ENCODE assay signal across 24 cellular contexts in genomic region chr4:20042769-20043168, GRCh38.
"Had no signal": no experiment of that assay in that cellular context is flagged by ENCODE, and none has a peak within 500 bp of the region (broad histone marks: within the 10 kb centered on the region; RNA-seq: fewer than 3 reads in every experiment).

No MANE protein-coding gene starts in this region.

- H3K4me3 ChIP-seq: cardiac muscle cell, SJSA1 had no signal

- H3K36me3 ChIP-seq: cardiac muscle cell, SJSA1 had no signal

- H3K27ac ChIP-seq: cardiac muscle cell, SJSA1 had no signal

- H3K9me3 ChIP-seq: SJSA1 had no signal

- DNase-seq: activated B cell treated with CpG ODN at 0.5 μM for 24 hours; activated CD4-positive, alpha-beta T cell treated with anti-CD3 and anti-CD28 coated beads for 1 hour; activated CD4-positive, alpha-beta T cell treated with anti-CD3 and anti-CD28 coated beads, Interleukin-2, amount 10 ng/mL, durations not matched to agents 24 days and 14 days; activated CD4-positive, alpha-beta T cell treated with anti-CD3 and anti-CD28 coated beads, Interleukin-2, amount 50 U/mL, for 48 hours; activated gamma-delta T cell; activated naive CD4-positive, alpha-beta T cell treated with anti-CD3 and anti-CD28 coated beads for 36 hours; activated T-cell treated with anti-CD3 and anti-CD28 coated beads, Interleukin-2, amount 50 U/mL, for 48 hours; amygdala; Kasumi-1; KBM-7; NCI-H1105 treated with DMSO at 0.1 percent for 48 hours; NCI-H1436 treated with DMSO at 0.1 percent for 48 hours; NCI-H1930; NCI-H2171; NCI-H2227 treated with DMSO at 0.1 percent for 48 hours; NCI-H446 treated with DMSO at 0.1 percent for 48 hours; NCI-H524 treated with DMSO at 0.1 percent for 48 hours; NCI-H774; PC-3; SHP77 had no signal

- ATAC-seq: activated T-helper 17 cell treated with anti-CD3 and anti-CD28 coated beads, Interleukin-2, amount 50 U/mL, for 72 hours; PC-3; SK-N-SH treated with all-trans-retinoic acid at 6 μM for 48 hours had no signal

- H3K27me3 ChIP-seq: cardiac muscle cell, SJSA1 had no signal
